Comparison of ENCODE assay signal across 13 cellular contexts in genomic region chr6:163338671-163339405, GRCh38.
DNase-seq lines count a peak whose midpoint lies in the region; ATAC-seq and TF ChIP-seq lines count a peak whose summit lies in the region.
"Had no signal": no experiment of that assay in that cellular context is flagged by ENCODE, and none has a peak within 500 bp of the region (broad histone marks: within the 10 kb centered on the region; RNA-seq: fewer than 3 reads in every experiment).

No MANE protein-coding gene starts in this region.

- no peaks in the 10 kb centered on the region for H3K9me3 ChIP-seq in ectodermal cell (ENCODE audit: control insufficient read depth, low read length)
- no peaks in the 10 kb centered on the region for H3K9me3 ChIP-seq in left lung
- H3K9me3 ChIP-seq: A549 had no signal

- no peaks in the 10 kb centered on the region for H3K27me3 Mint-ChIP-seq in type B pancreatic cell
- peaks cover 7% of the 10 kb centered on the region for H3K27me3 Mint-ChIP-seq in activated CD4-positive, alpha-beta memory T cell treated with anti-CD3 and anti-CD28 coated beads for 36 hours

- CTCF ChIA-PET in activated CD4-positive, alpha-beta memory T cell treated with anti-CD3 and anti-CD28 coated beads for 36 hours (lab: Charles Lee), result no interaction called here

- H3K4me1 Mint-ChIP-seq in type B pancreatic cell (ENCODE audit: unreplicated experiment), result peaks cover 14% of the 10 kb centered on the region
- H3K4me1 Mint-ChIP-seq in activated CD4-positive, alpha-beta memory T cell treated with anti-CD3 and anti-CD28 coated beads for 36 hours (ENCODE audit: low read depth), result no peaks in the 10 kb centered on the region

- H3K9me3 Mint-ChIP-seq in type B pancreatic cell, result no peaks in the 10 kb centered on the region
- no peaks in the 10 kb centered on the region for H3K9me3 Mint-ChIP-seq in activated CD4-positive, alpha-beta memory T cell treated with anti-CD3 and anti-CD28 coated beads for 36 hours

- H3K4me3 ChIP-seq in ectodermal cell (ENCODE audit: insufficient read depth, low read depth, low read length) (no peak overlapping the region), left lung (no peak overlapping the region)
- H3K4me3 ChIP-seq: A549 had no signal

- POLR2A ChIA-PET in activated CD4-positive, alpha-beta memory T cell treated with anti-CD3 and anti-CD28 coated beads for 36 hours (lab: Charles Lee), result no interaction called here

- H3K27ac Mint-ChIP-seq in type B pancreatic cell, result peak overlapping the region; percentile 25
- H3K27ac Mint-ChIP-seq in activated CD4-positive, alpha-beta memory T cell treated with anti-CD3 and anti-CD28 coated beads for 36 hours, result no peak overlapping the region

- peaks cover 58% of the 10 kb centered on the region for H3K4me1 ChIP-seq in ectodermal cell (ENCODE audit: control insufficient read depth, insufficient read depth, low read length)
- peaks cover 4 to 30% of the 10 kb centered on the region in 2 donors for H3K4me1 ChIP-seq in left lung
- H3K4me1 ChIP-seq: A549 had no signal

- no peaks in the 10 kb centered on the region for H3K36me3 Mint-ChIP-seq in type B pancreatic cell
- no peaks in the 10 kb centered on the region for H3K36me3 Mint-ChIP-seq in activated CD4-positive, alpha-beta memory T cell treated with anti-CD3 and anti-CD28 coated beads for 36 hours

- intact Hi-C loops in left lung (cut with DNase I), result no loop called here
- intact Hi-C loops in activated CD4-positive, alpha-beta memory T cell treated with anti-CD3 and anti-CD28 coated beads for 36 hours (cut with micrococcal nuclease), result no loop called here

- no peaks in the 10 kb centered on the region for H3K36me3 ChIP-seq in ectodermal cell (ENCODE audit: control insufficient read depth, insufficient read depth, low read length)
- no peaks in the 10 kb centered on the region for H3K36me3 ChIP-seq in left lung

- peak overlapping the region; percentile 31 for H3K4me3 Mint-ChIP-seq in type B pancreatic cell
- no peak overlapping the region for H3K4me3 Mint-ChIP-seq in activated CD4-positive, alpha-beta memory T cell treated with anti-CD3 and anti-CD28 coated beads for 36 hours

- ATAC-seq in left lung (peak; percentile 16), GM21381 (IDR thresholded peaks at IDR 0.05; ENCODE audit: unreplicated experiment) (no peak)
- ATAC-seq: A549 had no signal

- H3K27me3 ChIP-seq in ectodermal cell (ENCODE audit: control insufficient read depth, insufficient read depth, low read length, poor library complexity, severe bottlenecking), result no peaks in the 10 kb centered on the region
- H3K27me3 ChIP-seq in left lung, result no peaks in the 10 kb centered on the region

- DNase-seq in NCI-H345 (lab: John Stamatoyannopoulos, UW), result peak; percentile 8
- no peak for DNase-seq in NCI-H345 treated with DMSO at 0.1 percent for 48 hours (lab: John Stamatoyannopoulos, UW; ENCODE audit: unreplicated experiment)
- peak in 1 of 2 donors; percentile 30 for DNase-seq in left lung
- no peak for DNase-seq in type B pancreatic cell (ENCODE audit: extremely low spot score, unreplicated experiment)
- DNase-seq in activated CD4-positive, alpha-beta memory T cell treated with anti-CD3 and anti-CD28 coated beads for 36 hours, result no peak
- no peak for DNase-seq in NCI-H1436 (lab: John Stamatoyannopoulos, UW)
- DNase-seq: activated CD4-positive, alpha-beta T cell treated with anti-CD3 and anti-CD28 coated beads, Interleukin-2, amount 50 U/mL, for 1 hour; effector memory CD4-positive, alpha-beta T cell; NCI-H187; small intestine had no signal

- peak overlapping the region; percentile 86 for H3K27ac ChIP-seq in ectodermal cell (ENCODE audit: insufficient read depth, low read depth, low read length, poor library complexity, severe bottlenecking)
- peak overlapping the region; percentile 41 to 53 for H3K27ac ChIP-seq in left lung
- H3K27ac ChIP-seq: A549 had no signal

- WGBS in ectodermal cell, 2 experiments, result 44 to 45% methylated on average over 12 of the region's 12 CpGs

- TF ChIP-seq CTCF in left lung (IDR thresholded peaks at IDR 0.05) (no peak), type B pancreatic cell (conservative IDR thresholded peaks at IDR 0.05) (no peak)
